ENCODE assay signal across 10 cellular contexts in genomic region chr9:32264171-32264862, GRCh38.
DNase-seq lines count a peak whose midpoint lies in the region; ATAC-seq and TF ChIP-seq lines count a peak whose summit lies in the region.
"Had no signal": no experiment of that assay in that cellular context is flagged by ENCODE, and none has a peak within 500 bp of the region (broad histone marks: within the 10 kb centered on the region; RNA-seq: fewer than 3 reads in every experiment).

No MANE protein-coding gene starts in this region.

- H3K79me1 ChIP-seq in neuronal stem cell (ENCODE audit: low read depth, low read length) = no peaks in the 10 kb centered on the region

- no peak overlapping the region for H3K18ac ChIP-seq in neuronal stem cell (ENCODE audit: low read length)

- H3K9me3 ChIP-seq in NT2/D1 (ENCODE audit: insufficient read depth, low read length) = no peaks in the 10 kb centered on the region
- no peaks in the 10 kb centered on the region for H3K9me3 ChIP-seq in neuronal stem cell (replicated peaks in 1 of 2; ENCODE audit: control insufficient read depth in 2 of 2, insufficient read depth in 1 of 2, low read depth in 1 of 2, low read length in 2 of 2)

- no peak overlapping the region for H3K4ac ChIP-seq in neuronal stem cell (ENCODE audit: low read length)

- H3K4me1 ChIP-seq in NT2/D1 (ENCODE audit: insufficient read depth, insufficient read length) (no peaks in the 10 kb centered on the region), neuronal stem cell (ENCODE audit: control insufficient read depth in 2 of 2, insufficient read depth in 1 of 2, low read depth in 1 of 2, low read length in 2 of 2) (peaks cover 0 to 3% of the 10 kb centered on the region in 2 donors)

- no peak overlapping the region for H2BK12ac ChIP-seq in neuronal stem cell (ENCODE audit: low read length)

- no peak overlapping the region for H2AK5ac ChIP-seq in neuronal stem cell (ENCODE audit: low read depth, low read length)

- H2BK15ac ChIP-seq in neuronal stem cell (ENCODE audit: low read length) = no peak overlapping the region

- H3K27me3 ChIP-seq in NT2/D1 (ENCODE audit: insufficient read depth, insufficient read length) = no peaks in the 10 kb centered on the region
- no peaks in the 10 kb centered on the region for H3K27me3 ChIP-seq in neuronal stem cell (ENCODE audit: control insufficient read depth in 3 of 3, insufficient read depth in 3 of 3, low read depth in 1 of 3, low read length in 3 of 3)

- no peak overlapping the region for H2BK120ac ChIP-seq in neuronal stem cell (ENCODE audit: low read depth, low read length)

- ATAC-seq in GM19023 (IDR thresholded peaks at IDR 0.05; ENCODE audit: unreplicated experiment) (no peak), HG03196 (IDR thresholded peaks at IDR 0.05; ENCODE audit: unreplicated experiment) (no peak)

- no peak overlapping the region for H4K91ac ChIP-seq in neuronal stem cell (ENCODE audit: low read depth, low read length, poor library complexity)

- no peak overlapping the region for H2BK5ac ChIP-seq in neuronal stem cell (ENCODE audit: low read length)

- no CpG with 5 or more reads among the region's 6 CpGs for WGBS in neuronal stem cell (ENCODE audit: extremely low coverage in 2 of 2, insufficient read length in 2 of 2, insufficient replicate concordance in 1 of 2), 2 donors

- H3K4me3 ChIP-seq in NT2/D1 (ENCODE audit: insufficient read length, low read depth) (no peak overlapping the region), epithelial cell of proximal tubule (ENCODE audit: low read depth, low read length) (no peak overlapping the region), neuronal stem cell (ENCODE audit: low read length in 2 of 2) (no peak overlapping the region), foreskin fibroblast (ENCODE audit: low read depth in 1 of 2, low read length in 2 of 2) (no peak overlapping the region)

- H3K14ac ChIP-seq in neuronal stem cell (ENCODE audit: low read length) = no peak overlapping the region

- peak; percentile 7 for DNase-seq in NCI-H1436 (lab: John Stamatoyannopoulos, UW)
- no peak for DNase-seq in NCI-H1436 treated with DMSO at 0.1 percent for 48 hours (lab: John Stamatoyannopoulos, UW)
- peak; percentile 9 for DNase-seq in NT2/D1 (ENCODE audit: low read depth, low spot score)
- peak; percentile 35 for DNase-seq in epithelial cell of proximal tubule (ENCODE audit: low read depth)
- peak; percentile 15 for DNase-seq in neuronal stem cell (ENCODE audit: low spot score)
- DNase-seq in foreskin fibroblast = no peak
- DNase-seq: central memory CD4-positive, alpha-beta T cell; DND-41 had no signal

- H3K9ac ChIP-seq in NT2/D1 (ENCODE audit: insufficient read length, low read depth) (no peak overlapping the region), neuronal stem cell (ENCODE audit: low read depth, low read length, poor library complexity) (no peak overlapping the region)

- no peak overlapping the region for H3K27ac ChIP-seq in neuronal stem cell (replicated peaks; ENCODE audit: low read length)

- H3K23ac ChIP-seq in neuronal stem cell (ENCODE audit: low read depth, low read length, poor library complexity) = no peak overlapping the region

- TF ChIP-seq CTCF in epithelial cell of proximal tubule (conservative IDR thresholded peaks at IDR 0.05; ENCODE audit: low read depth, low read length) (peak; percentile 51), foreskin fibroblast (IDR thresholded peaks at IDR 0.05; ENCODE audit: low read depth, low read length) (no peak)

- no peak overlapping the region for H4K8ac ChIP-seq in neuronal stem cell (ENCODE audit: low read depth, low read length)

- no peak overlapping the region for H2AFZ ChIP-seq in neuronal stem cell (ENCODE audit: low read length)

- no peak overlapping the region for H3K4me2 ChIP-seq in neuronal stem cell (ENCODE audit: insufficient read depth, low read length, poor library complexity, severe bottlenecking)

- H3K36me3 ChIP-seq in NT2/D1 (ENCODE audit: insufficient read depth, insufficient read length, low read length) = no peaks in the 10 kb centered on the region
- no peaks in the 10 kb centered on the region for H3K36me3 ChIP-seq in neuronal stem cell (replicated peaks in 1 of 2; ENCODE audit: control insufficient read depth in 2 of 2, insufficient read depth in 2 of 2, low read length in 2 of 2)

Comparison
In these comparisons a context has a peak if more than half of its experiments do, and no peak if none do; other contexts are left out.
1. DNase-seq: peak in NCI-H1436 (single experiment), NT2/D1 (single experiment), epithelial cell of proximal tubule (single experiment) and neuronal stem cell (single experiment); none in NCI-H1436 treated with DMSO at 0.1 percent for 48 hours (single experiment) and foreskin fibroblast (0 of 2).